Comparison of ENCODE assay signal across 19 cellular contexts in the genomic region with DNA sequence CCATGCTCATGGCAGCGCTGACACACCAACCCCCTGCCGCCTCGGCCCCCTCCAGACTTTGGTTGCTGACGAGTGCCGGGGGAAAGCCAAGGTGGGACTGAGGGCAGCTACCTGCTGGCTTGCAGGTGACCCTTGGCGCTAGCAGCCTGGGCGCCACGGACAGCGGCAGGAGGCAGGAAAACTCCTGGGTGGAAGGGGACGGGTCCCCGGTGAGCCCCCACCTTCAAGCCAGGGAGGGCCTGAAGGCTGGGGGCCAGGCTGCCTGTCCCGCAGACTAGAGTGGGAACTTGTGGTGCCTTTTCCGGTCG.
A peak's percentile ranks its signal among the peaks of the same experiment; 100 is the strongest.
DNase-seq lines count a peak whose midpoint lies in the region; ATAC-seq and TF ChIP-seq lines count a peak whose summit lies in the region.
"Had no signal": no experiment of that assay in that cellular context is flagged by ENCODE, and none has a peak within 500 bp of the region (broad histone marks: within the 10 kb centered on the region; RNA-seq: fewer than 3 reads in every experiment).

No MANE protein-coding gene starts in this region.

- no peaks in the 10 kb centered on the region for H3K36me3 ChIP-seq in gastroesophageal sphincter
- no peaks in the 10 kb centered on the region for H3K36me3 ChIP-seq in aorta (ENCODE audit: control insufficient read depth in 1 of 2, insufficient read depth in 2 of 2, low read length in 1 of 2)
- H3K36me3 ChIP-seq: BLaER1, HAP-1 had no signal

- H3K27ac ChIP-seq in gastroesophageal sphincter (no peak overlapping the region), aorta (ENCODE audit: low read depth in 1 of 2, low read length in 2 of 2) (no peak overlapping the region)
- H3K27ac ChIP-seq: 22Rv1, BLaER1, C4-2B had no signal

- H3K4me1 ChIP-seq in gastroesophageal sphincter (no peaks in the 10 kb centered on the region), aorta (ENCODE audit: control insufficient read depth in 1 of 2, insufficient read depth in 2 of 2, low read length in 2 of 2) (no peaks in the 10 kb centered on the region)
- H3K4me1 ChIP-seq: BLaER1, Caco-2, HAP-1 had no signal

- WGBS in gastroesophageal sphincter (ENCODE audit: low coverage in 1 of 2), 2 donors: 92% methylated on average over 8 of the region's 14 CpGs; no CpG with 5 or more reads in 1 of the 2 donors
- 88 to 92% methylated on average over 12 to 14 of the region's 14 CpGs for WGBS in aorta, 2 donors

- intact Hi-C loops in Right ventricle myocardium superior (cut with DNase I) (no loop called here), Right ventricle myocardium inferior (cut with DNase I) (no loop called here), aorta (cut with DNase I) (no loop called here)

- H3K27me3 ChIP-seq in gastroesophageal sphincter (no peaks in the 10 kb centered on the region), aorta (ENCODE audit: control insufficient read depth in 1 of 2, insufficient read depth in 2 of 2, low read length in 1 of 2) (no peaks in the 10 kb centered on the region)
- H3K27me3 ChIP-seq: BLaER1 had no signal

- ATAC-seq in Right ventricle myocardium superior (ENCODE audit: poor library complexity): no peak
- ATAC-seq in Right ventricle myocardium inferior: no peak
- ATAC-seq in gastroesophageal sphincter: peak; percentile 22
- peak; percentile 29 for ATAC-seq in aorta (ENCODE audit: low FRiP score)
- no peak for ATAC-seq in GM19397 (IDR thresholded peaks at IDR 0.05; ENCODE audit: unreplicated experiment)
- ATAC-seq: CD8-positive, alpha-beta T cell; GM12878 had no signal

- no peak overlapping the region for H3K4me3 ChIP-seq in gastroesophageal sphincter
- H3K4me3 ChIP-seq in aorta (ENCODE audit: low read length in 2 of 2): no peak overlapping the region
- H3K4me3 ChIP-seq: BLaER1, GM12878, HAP-1 had no signal

- no peak for TF ChIP-seq POLR2A in gastroesophageal sphincter (IDR thresholded peaks at IDR 0.05)

- TF ChIP-seq CTCF in gastroesophageal sphincter (IDR thresholded peaks at IDR 0.05): no peak

- peak; percentile 27 for DNase-seq in Right ventricle myocardium superior
- no peak for DNase-seq in Right ventricle myocardium inferior (ENCODE audit: missing footprints)
- DNase-seq in aorta: no peak
- DNase-seq in DMS53 (lab: John Stamatoyannopoulos, UW): no peak
- DNase-seq: Caco-2; CD4-positive, CD25-positive, alpha-beta regulatory T cell; CD8-positive, alpha-beta T cell; DMS153; DMS79; EL; GDM1; HFFc6 had no signal

- H3K9me3 ChIP-seq in gastroesophageal sphincter (no peaks in the 10 kb centered on the region), aorta (ENCODE audit: control insufficient read depth, low read length) (no peaks in the 10 kb centered on the region)
- H3K9me3 ChIP-seq: BLaER1, Caco-2, HAP-1 had no signal

- no peak for TF ChIP-seq EP300 in gastroesophageal sphincter (IDR thresholded peaks at IDR 0.05)

Comparison
In these comparisons a context has a peak if more than half of its experiments do, and no peak if none do; other contexts are left out.
1. ATAC-seq: peak in gastroesophageal sphincter (single experiment) and aorta (single experiment); none in Right ventricle myocardium superior (single experiment), Right ventricle myocardium inferior (single experiment) and GM19397 (single experiment).